In the genomic region with DNA sequence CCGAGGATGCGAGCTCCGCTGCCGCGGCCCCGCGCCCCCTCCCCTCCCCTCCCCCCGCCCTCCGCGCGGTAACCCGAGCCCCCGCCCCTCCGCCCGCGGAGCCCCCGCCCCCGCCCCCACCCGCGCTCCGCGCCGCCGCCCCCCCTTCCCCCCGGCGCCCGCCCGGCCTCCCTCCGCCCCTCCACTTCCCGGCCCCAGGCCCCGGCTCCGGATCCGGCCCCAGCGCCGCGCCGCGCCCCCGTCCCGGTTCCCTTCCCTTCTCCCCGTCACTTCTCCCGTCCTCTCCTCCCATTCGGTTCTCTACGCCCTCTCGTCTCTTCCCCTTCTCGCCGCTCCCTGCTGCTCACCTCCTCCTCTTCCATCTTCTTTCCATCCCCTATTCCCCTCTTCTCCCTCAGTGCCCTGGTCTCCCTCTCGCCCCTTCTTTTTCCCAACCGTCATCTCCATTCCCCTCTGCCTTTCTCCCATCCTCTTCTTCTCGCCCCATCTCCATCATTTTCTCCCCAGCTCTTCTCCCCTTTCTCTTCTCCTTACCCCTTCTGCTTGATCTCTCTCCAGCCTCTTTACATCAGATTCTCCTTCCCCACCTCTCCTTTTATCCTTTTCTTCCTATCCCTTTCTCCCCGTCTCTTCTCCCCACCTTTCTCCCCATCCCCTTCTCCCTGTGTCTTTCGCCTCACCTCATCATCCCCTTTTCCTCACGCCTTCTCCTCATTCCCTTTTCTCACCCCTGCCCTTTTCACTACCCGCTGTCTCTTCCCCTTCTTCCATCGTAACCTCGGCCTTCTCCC, we compare ENCODE assay signal across 8 cellular contexts. TPM values are rescaled to one million over a fixed set of nuclear protein-coding genes. Genes with fewer than 3 reads are reported as not detected.
DNase-seq lines count a peak whose midpoint lies in the region; ATAC-seq and TF ChIP-seq lines count a peak whose summit lies in the region.

A gene with protein sequence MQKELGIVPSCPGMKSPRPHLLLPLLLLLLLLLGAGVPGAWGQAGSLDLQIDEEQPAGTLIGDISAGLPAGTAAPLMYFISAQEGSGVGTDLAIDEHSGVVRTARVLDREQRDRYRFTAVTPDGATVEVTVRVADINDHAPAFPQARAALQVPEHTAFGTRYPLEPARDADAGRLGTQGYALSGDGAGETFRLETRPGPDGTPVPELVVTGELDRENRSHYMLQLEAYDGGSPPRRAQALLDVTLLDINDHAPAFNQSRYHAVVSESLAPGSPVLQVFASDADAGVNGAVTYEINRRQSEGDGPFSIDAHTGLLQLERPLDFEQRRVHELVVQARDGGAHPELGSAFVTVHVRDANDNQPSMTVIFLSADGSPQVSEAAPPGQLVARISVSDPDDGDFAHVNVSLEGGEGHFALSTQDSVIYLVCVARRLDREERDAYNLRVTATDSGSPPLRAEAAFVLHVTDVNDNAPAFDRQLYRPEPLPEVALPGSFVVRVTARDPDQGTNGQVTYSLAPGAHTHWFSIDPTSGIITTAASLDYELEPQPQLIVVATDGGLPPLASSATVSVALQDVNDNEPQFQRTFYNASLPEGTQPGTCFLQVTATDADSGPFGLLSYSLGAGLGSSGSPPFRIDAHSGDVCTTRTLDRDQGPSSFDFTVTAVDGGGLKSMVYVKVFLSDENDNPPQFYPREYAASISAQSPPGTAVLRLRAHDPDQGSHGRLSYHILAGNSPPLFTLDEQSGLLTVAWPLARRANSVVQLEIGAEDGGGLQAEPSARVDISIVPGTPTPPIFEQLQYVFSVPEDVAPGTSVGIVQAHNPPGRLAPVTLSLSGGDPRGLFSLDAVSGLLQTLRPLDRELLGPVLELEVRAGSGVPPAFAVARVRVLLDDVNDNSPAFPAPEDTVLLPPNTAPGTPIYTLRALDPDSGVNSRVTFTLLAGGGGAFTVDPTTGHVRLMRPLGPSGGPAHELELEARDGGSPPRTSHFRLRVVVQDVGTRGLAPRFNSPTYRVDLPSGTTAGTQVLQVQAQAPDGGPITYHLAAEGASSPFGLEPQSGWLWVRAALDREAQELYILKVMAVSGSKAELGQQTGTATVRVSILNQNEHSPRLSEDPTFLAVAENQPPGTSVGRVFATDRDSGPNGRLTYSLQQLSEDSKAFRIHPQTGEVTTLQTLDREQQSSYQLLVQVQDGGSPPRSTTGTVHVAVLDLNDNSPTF (N-terminal part only) (minus strand): TSS at position 20 of the 791 bp plus-strand sequence. CDS start 14,196 bp downstream, outside the sequence.

- CTCF ChIA-PET in Caco-2 (lab: Charles Lee): no interaction called here

- H3K27me3 ChIP-seq in Caco-2 (replicated peaks; ENCODE audit: control insufficient read depth, insufficient read depth, low read length) (peaks cover 1% of the 10 kb centered on the region), Peyer's patch (no peaks in the 10 kb centered on the region)

- H3K27me3 Mint-ChIP-seq in Caco-2 (ENCODE audit: insufficient read depth, unreplicated experiment): peaks cover 12% of the 10 kb centered on the region
- peaks cover 4% of the 10 kb centered on the region for H3K27me3 Mint-ChIP-seq in endothelial cell (ENCODE audit: unreplicated experiment)
- peaks cover 0 to 11% of the 10 kb centered on the region in 2 donors for H3K27me3 Mint-ChIP-seq in natural killer cell (ENCODE audit: low read depth in 2 of 2)

- peak in 1 of 2 experiments; percentile 28 for DNase-seq in Caco-2
- no peak for DNase-seq in Peyer's patch
- DNase-seq in endothelial cell (ENCODE audit: low spot score): peak; percentile 65
- DNase-seq in natural killer cell: no peak
- no peak for DNase-seq in GOT3 (lab: John Stamatoyannopoulos, UW)
- DNase-seq in erythroblast (lab: John Stamatoyannopoulos, UW): no peak

- H3K4me3 Mint-ChIP-seq in Caco-2 (ENCODE audit: unreplicated experiment) (peak within 1 kb of the TSS; percentile 74), endothelial cell (ENCODE audit: unreplicated experiment) (peak within 1 kb of the TSS; percentile 91), natural killer cell (peak within 1 kb of the TSS; percentile 80)

- no TSS peak for BruUV-seq in Caco-2 (replicated peaks; lab: Mats Ljungman, UMichigan)

- peak within 1 kb of the TSS; percentile 50 to 76 (median 70) for H3K27ac ChIP-seq in Peyer's patch

- ATAC-seq in natural killer cell: peak in 2 of 3 donors; percentile 48 to 53
- ATAC-seq in GM18519 (IDR thresholded peaks at IDR 0.05; ENCODE audit: low FRiP score, unreplicated experiment): no peak
- ATAC-seq in GM19324 (IDR thresholded peaks at IDR 0.05; ENCODE audit: low FRiP score, unreplicated experiment): no peak

- H3K9me3 ChIP-seq in Caco-2: no peaks in the 10 kb centered on the region
- H3K9me3 ChIP-seq in Peyer's patch: no peaks in the 10 kb centered on the region

- no peak for TF ChIP-seq CTCF in Caco-2 (IDR thresholded peaks at IDR 0.05; ENCODE audit: insufficient read depth in 1 of 2, low read depth in 1 of 2, low read length in 1 of 2, severe bottlenecking in 1 of 2, unreplicated experiment in 1 of 2)
- TF ChIP-seq CTCF in Peyer's patch (IDR thresholded peaks at IDR 0.05): no peak
- no peak for TF ChIP-seq CTCF in endothelial cell (IDR thresholded peaks at IDR 0.05; ENCODE audit: unreplicated experiment)
- TF ChIP-seq CTCF in natural killer cell (IDR thresholded peaks at IDR 0.05): no peak

- 0 out of 2 replicates have a peak, but pooled peaks cover 1% of the 10 kb centered on the region for H3K4me1 ChIP-seq in Caco-2
- H3K4me1 ChIP-seq in Peyer's patch: peaks cover 0 to 3% (median 0%) of the 10 kb centered on the region in 4 donors

- H3K4me1 Mint-ChIP-seq in Caco-2 (ENCODE audit: low read depth, unreplicated experiment) (no peaks in the 10 kb centered on the region), endothelial cell (ENCODE audit: unreplicated experiment) (peaks cover 11% of the 10 kb centered on the region), natural killer cell (peaks cover 0 to 6% of the 10 kb centered on the region in 2 donors)

- H3K36me3 Mint-ChIP-seq in Caco-2 (ENCODE audit: insufficient read depth, unreplicated experiment): no peaks in the 10 kb centered on the region
- no peaks in the 10 kb centered on the region for H3K36me3 Mint-ChIP-seq in endothelial cell (ENCODE audit: low read depth, unreplicated experiment)
- no peaks in the 10 kb centered on the region for H3K36me3 Mint-ChIP-seq in natural killer cell

- TF ChIP-seq POLR2A in Peyer's patch (IDR thresholded peaks at IDR 0.05): no peak
- no peak for TF ChIP-seq POLR2A in erythroblast (IDR thresholded peaks at IDR 0.05; ENCODE audit: low read length)

- H3K4me3 ChIP-seq in Caco-2 (ENCODE audit: low read depth, low read length): peak within 1 kb of the TSS; percentile 34
- peak within 1 kb of the TSS; percentile 29 to 61 (median 51) for H3K4me3 ChIP-seq in Peyer's patch

- POLR2A ChIA-PET in Caco-2 (lab: Charles Lee): no interaction called here

- H3K9me3 Mint-ChIP-seq in Caco-2 (ENCODE audit: unreplicated experiment) (no peaks in the 10 kb centered on the region), endothelial cell (ENCODE audit: unreplicated experiment) (no peaks in the 10 kb centered on the region), natural killer cell (no peaks in the 10 kb centered on the region)

- intact Hi-C loops in Caco-2 (cut with micrococcal nuclease; ENCODE audit: unreplicated experiment): no loop called here
- intact Hi-C loops in natural killer cell (cut with micrococcal nuclease): no loop called here

- H3K36me3 ChIP-seq in Caco-2 (ENCODE audit: control insufficient read depth, insufficient read depth, low read length) (no peaks in the 10 kb centered on the region), Peyer's patch (no peaks in the 10 kb centered on the region)

- H3K27ac Mint-ChIP-seq in Caco-2 (ENCODE audit: unreplicated experiment) (no peak within 1 kb of the TSS), endothelial cell (ENCODE audit: unreplicated experiment) (peak within 1 kb of the TSS; percentile 33), natural killer cell (peak within 1 kb of the TSS in 1 of 2 donors; percentile 79)

RNA-seq across cellular contexts. Expression of the gene that starts here (rescaled TPM):
- total RNA-seq in Caco-2 (2022) (1.7 and 2.0 TPM in 2 replicates), Peyer's patch (10 to 100 TPM in 2 of 4 donors, 1 to 10 TPM in 2; 2.8 to 12.4 (median 9.7) TPM), endothelial cell (ENCODE audit: unreplicated experiment) (156 TPM), natural killer cell (1 to 10 TPM in 1 of 3 donors, under 1 TPM in 2; 0.49 to 1.0 (median 0.83) TPM)

Comparison
In these comparisons a context has a peak if more than half of its experiments do, and no peak if none do; other contexts are left out.
1. RNA of the gene that starts here (total RNA-seq): 156 TPM in endothelial cell (single experiment); 2.8 to 12.4 TPM in Peyer's patch, 1.7 to 2.0 TPM in Caco-2 and 0.49 to 1.0 TPM in natural killer cell; every median in the first group is over 10 times any median in the second.
2. ATAC-seq: peak in natural killer cell (2 of 3); none in GM18519 (single experiment) and GM19324 (single experiment).
3. Peak in every context shown above with its lines, with median percentiles within 50 percentile points of each other: H3K4me3 Mint-ChIP-seq.